In genomic region chr19:6393982-6394412, GRCh38 we compare ENCODE assay signal across 6 cellular contexts. TPM values are rescaled to one million over a fixed set of nuclear protein-coding genes. Genes with fewer than 3 reads are reported as not detected.
A peak's percentile ranks its signal among the peaks of the same experiment; 100 is the strongest.
DNase-seq lines count a peak whose midpoint lies in the region; ATAC-seq, FAIRE-seq and TF ChIP-seq lines count a peak whose summit lies in the region.

No MANE protein-coding gene starts in this region.

- peaks cover 26% of the 10 kb centered on the region for H3K79me2 ChIP-seq in Karpas-422 (ENCODE audit: low read length)

- H2AFZ ChIP-seq in Karpas-422 (ENCODE audit: low read length) = peak overlapping the region; percentile 100

- H4K20me1 ChIP-seq in Karpas-422 (ENCODE audit: insufficient read depth, low read depth, low read length) = no peaks in the 10 kb centered on the region

- peak in 1 of 2 experiments; percentile 5; a peak in 3 of 6 replicates for ATAC-seq in A549
- no peak for ATAC-seq in GM19455 (IDR thresholded peaks at IDR 0.05; ENCODE audit: unreplicated experiment)

- no peaks in the 10 kb centered on the region for H3K27me3 ChIP-seq in Karpas-422 (ENCODE audit: low read length)

- H3K9me2 ChIP-seq in Karpas-422 (replicated peaks; ENCODE audit: insufficient read depth, low read length) = no peaks in the 10 kb centered on the region

- no peak for FAIRE-seq in A549 (lab: Jason Lieb, UNC)

- H3K27ac ChIP-seq in A549 = peak overlapping the region; percentile 85 to 100
- H3K27ac ChIP-seq in Karpas-422 (ENCODE audit: low read length) = no peak overlapping the region

- no peak for TF ChIP-seq EP300 in A549 (IDR thresholded peaks at IDR 0.05)

- DNase-seq in A549 (ENCODE audit: low read depth in 1 of 2, low spot score in 1 of 2) = no peak
- peak; percentile 87 for DNase-seq in Karpas-422
- DNase-seq in stimulated activated CD4-positive, alpha-beta T cell treated with anti-CD3 and anti-CD28 coated beads, Interleukin-1b, Interleukin-23, amount 100 ng/mL, for 24 hours (ENCODE audit: low read depth in 4 of 4, low spot score in 1 of 4) = peak in 3 of 4 experiments; percentile 58 to 66 (median 61)
- DNase-seq in activated CD4-positive, CD25-positive, alpha-beta regulatory T cell (lab: John Stamatoyannopoulos, UW) = no peak

- no peaks in the 10 kb centered on the region for H3K9me3 ChIP-seq in A549
- no peaks in the 10 kb centered on the region for H3K9me3 ChIP-seq in Karpas-422 (ENCODE audit: low read length)

- POLR2A ChIA-PET in A549 (lab: Yijun Ruan, JAX) = interaction anchor here (0.8 to 1.1 kb wide), 3 partner anchors 9 to 82 kb away, joined by 3 to 10 read pairs (median 4); partner anchors contain the start of gene ALKBH7

- peaks cover 6% of the 10 kb centered on the region; the same call in 1 of the 3 replicates for H3K4me1 ChIP-seq in A549
- H3K4me1 ChIP-seq in Karpas-422 (ENCODE audit: low read length) = peaks cover 18% of the 10 kb centered on the region

- peak overlapping the region; percentile 87 for H3K4me3 ChIP-seq in A549
- H3K4me3 ChIP-seq in Karpas-422 (ENCODE audit: low read length) = peak overlapping the region; percentile 97

- peak overlapping the region; percentile 86 for H3K4me2 ChIP-seq in A549
- H3K4me2 ChIP-seq in Karpas-422 (ENCODE audit: low read depth, low read length, poor library complexity, severe bottlenecking) = peak overlapping the region; percentile 93

- H3K27me3 Mint-ChIP-seq in dendritic cell treated with granulocyte-macrophage colony-stimulating factor and Interleukin-4, amounts not matched to agents 40 ng/mL and 50 ng/mL, for 4 days = no peaks in the 10 kb centered on the region

- peak overlapping the region; percentile 97 for H3K4me3 Mint-ChIP-seq in dendritic cell treated with granulocyte-macrophage colony-stimulating factor and Interleukin-4, amounts not matched to agents 40 ng/mL and 50 ng/mL, for 4 days

- TF ChIP-seq POLR2A in A549 (IDR thresholded peaks at IDR 0.05; ENCODE audit: low read length) = no peak

- peaks cover 34% of the 10 kb centered on the region for H3K4me1 Mint-ChIP-seq in dendritic cell treated with granulocyte-macrophage colony-stimulating factor and Interleukin-4, amounts not matched to agents 40 ng/mL and 50 ng/mL, for 4 days (ENCODE audit: low read depth)

- WGBS in A549 (ENCODE audit: missing lambda C conversion rate) = 58% methylated on average over 5 of the region's 14 CpGs

- peaks cover 10% of the 10 kb centered on the region; the same call in 1 of the 2 replicates for H3K36me3 ChIP-seq in Karpas-422 (ENCODE audit: insufficient read depth, low read length)

- peaks cover 49% of the 10 kb centered on the region for H3K36me3 Mint-ChIP-seq in dendritic cell treated with granulocyte-macrophage colony-stimulating factor and Interleukin-4, amounts not matched to agents 40 ng/mL and 50 ng/mL, for 4 days (ENCODE audit: low read depth)

- no peak for TF ChIP-seq CTCF in A549 (IDR thresholded peaks at IDR 0.05)

- TF ChIP-seq RAD21 in A549 (conservative IDR thresholded peaks at IDR 0.05 in 1 of 2, IDR thresholded peaks at IDR 0.05 in 1 of 2) = no peak

- H3K27ac Mint-ChIP-seq in dendritic cell treated with granulocyte-macrophage colony-stimulating factor and Interleukin-4, amounts not matched to agents 40 ng/mL and 50 ng/mL, for 4 days = peak overlapping the region; percentile 97

- no peaks in the 10 kb centered on the region for H3K9me3 Mint-ChIP-seq in dendritic cell treated with granulocyte-macrophage colony-stimulating factor and Interleukin-4, amounts not matched to agents 40 ng/mL and 50 ng/mL, for 4 days

- CTCF ChIA-PET in A549 (lab: Yijun Ruan, JAX) = interaction anchor here (0.6 kb wide), 1 partner anchor 10 kb away, joined by 4 read pairs; no protein-coding TSS in a partner anchor

- intact Hi-C loops in dendritic cell treated with granulocyte-macrophage colony-stimulating factor and Interleukin-4, amounts not matched to agents 40 ng/mL and 50 ng/mL, for 4 days (cut with micrococcal nuclease) = loop anchor here (1.0 to 2.0 kb wide), 2 partner anchors 21 to 31 kb away; partner anchors contain the start of gene KHSRP

- peak overlapping the region; percentile 97 for H3K9ac ChIP-seq in Karpas-422 (ENCODE audit: low read length)

TF ChIP-seq in A549, 52 proteins besides CTCF, POLR2A, EP300 and RAD21 (continues in another document):
- TF ChIP-seq CHD4 (IDR thresholded peaks at IDR 0.05; ENCODE audit: borderline replicate concordance) = no peak
- TF ChIP-seq BCL3 (IDR thresholded peaks at IDR 0.05) = no peak
- no peak for TF ChIP-seq ZC3H11A (IDR thresholded peaks at IDR 0.05)
- TF ChIP-seq EHF (CRISPR knock-in tag; IDR thresholded peaks at IDR 0.05) = no peak
- TF ChIP-seq JUNB (IDR thresholded peaks at IDR 0.05) = no peak
- TF ChIP-seq HEYL (CRISPR knock-in tag; IDR thresholded peaks at IDR 0.05) = no peak
- TF ChIP-seq FOXS1 (CRISPR knock-in tag; IDR thresholded peaks at IDR 0.05) = no peak
- no peak for TF ChIP-seq FOSL2 (IDR thresholded peaks at IDR 0.05)
- TF ChIP-seq FOSL2 (CRISPR knock-in tag; IDR thresholded peaks at IDR 0.05) = no peak
- no peak for TF ChIP-seq HES2 (IDR thresholded peaks at IDR 0.05)

RNA-seq across cellular contexts. Expression of gene GTF2F1, which starts 1.0 kb away (rescaled TPM):
- polyA plus RNA-seq in A549 (2011; rRNA removed) (32.1 and 39.0 TPM in 2 replicates), A549 (2017; fragmentation: RNase III; extraction: RNeasy Plus Mini Kit Qiagen cat#74134 plus additional on column Dnase treatment) (75.0 to 76.8 TPM (median 75.3 TPM) in 3 replicates)
- polyA plus RNA-seq in A549 (2012; cell fraction: cytosol; rRNA removed) = 61.9 and 70.5 TPM in 2 replicates
- polyA plus RNA-seq in A549 (2012; cell fraction: nucleus; rRNA removed) = 47.2 and 62.0 TPM in 2 replicates
- 34.1 TPM in 2 replicates for polyA minus RNA-seq in A549 (2011; rRNA and poly(A)+ RNA removed)
- total RNA-seq in Karpas-422 (2014; rRNA removed; shearing (Covaris generic); ENCODE audit: low replicate concordance) = 18.2 and 35.4 TPM in 2 replicates

RNA-seq across cellular contexts. Expression of gene PSPN, which starts 18.3 kb away (rescaled TPM):
- 0.34 and 0.62 TPM in 2 replicates for polyA plus RNA-seq in A549 (2011; rRNA removed)
- polyA plus RNA-seq in A549 (2012; cell fraction: cytosol; rRNA removed) = 0.26 and 0.41 TPM in 2 replicates
- polyA plus RNA-seq in A549 (2012; cell fraction: nucleus; rRNA removed) = 0.65 and 0.88 TPM in 2 replicates
- polyA plus RNA-seq in A549 (2017; fragmentation: RNase III; extraction: RNeasy Plus Mini Kit Qiagen cat#74134 plus additional on column Dnase treatment) = 0.71 to 0.75 TPM (median 0.71 TPM) in 3 replicates
- 0.58 and 0.92 TPM in 2 replicates for polyA minus RNA-seq in A549 (2011; rRNA and poly(A)+ RNA removed)
- total RNA-seq in Karpas-422 (2014; rRNA removed; shearing (Covaris generic); ENCODE audit: low replicate concordance) = 0.76 and 1.0 TPM in 2 replicates

RNA-seq across cellular contexts. Expression of gene ALKBH7, which starts 21.4 kb away (rescaled TPM):
- polyA plus RNA-seq in A549 (2011; rRNA removed) = 9.9 and 10.2 TPM in 2 replicates
- polyA plus RNA-seq in A549 (2012; cell fraction: cytosol; rRNA removed) = 23.9 and 35.0 TPM in 2 replicates
- 21.8 and 25.7 TPM in 2 replicates for polyA plus RNA-seq in A549 (2012; cell fraction: nucleus; rRNA removed)
- 14.9 to 18.1 TPM (median 18.1 TPM) in 3 replicates for polyA plus RNA-seq in A549 (2017; fragmentation: RNase III; extraction: RNeasy Plus Mini Kit Qiagen cat#74134 plus additional on column Dnase treatment)
- 4.6 and 6.5 TPM in 2 replicates for polyA minus RNA-seq in A549 (2011; rRNA and poly(A)+ RNA removed)
- 94.7 and 95.7 TPM in 2 replicates for total RNA-seq in Karpas-422 (2014; rRNA removed; shearing (Covaris generic); ENCODE audit: low replicate concordance)

RNA-seq across cellular contexts. Expression of gene KHSRP, which starts 30.6 kb away (rescaled TPM):
- polyA plus RNA-seq in A549 (2011; rRNA removed) = 45.6 and 54.3 TPM in 2 replicates
- 76.2 and 118 TPM in 2 replicates for polyA plus RNA-seq in A549 (2012; cell fraction: cytosol; rRNA removed)
- 118 and 127 TPM in 2 replicates for polyA plus RNA-seq in A549 (2012; cell fraction: nucleus; rRNA removed)
- polyA plus RNA-seq in A549 (2017; fragmentation: RNase III; extraction: RNeasy Plus Mini Kit Qiagen cat#74134 plus additional on column Dnase treatment) = 177 to 192 TPM (median 183 TPM) in 3 replicates
- 66.9 and 90.9 TPM in 2 replicates for polyA minus RNA-seq in A549 (2011; rRNA and poly(A)+ RNA removed)
- 94.5 and 217 TPM in 2 replicates for total RNA-seq in Karpas-422 (2014; rRNA removed; shearing (Covaris generic); ENCODE audit: low replicate concordance)

RNA-seq across cellular contexts. Expression of gene CLPP, which starts 32.7 kb away (rescaled TPM):
- polyA plus RNA-seq in A549 (2011; rRNA removed) = 28.2 and 35.2 TPM in 2 replicates
- 162 and 186 TPM in 2 replicates for polyA plus RNA-seq in A549 (2012; cell fraction: cytosol; rRNA removed)
- polyA plus RNA-seq in A549 (2012; cell fraction: nucleus; rRNA removed) = 125 and 187 TPM in 2 replicates
- 45.2 to 51.8 TPM (median 49.9 TPM) in 3 replicates for polyA plus RNA-seq in A549 (2017; fragmentation: RNase III; extraction: RNeasy Plus Mini Kit Qiagen cat#74134 plus additional on column Dnase treatment)
- polyA minus RNA-seq in A549 (2011; rRNA and poly(A)+ RNA removed) = 34.3 and 36.2 TPM in 2 replicates
- total RNA-seq in Karpas-422 (2014; rRNA removed; shearing (Covaris generic); ENCODE audit: low replicate concordance) = 52.1 and 128 TPM in 2 replicates

Comparison
In these comparisons a context has a peak if more than half of its experiments do, and no peak if none do; other contexts are left out.
1. DNase-seq: peak in Karpas-422 (single experiment) and stimulated activated CD4-positive, alpha-beta T cell treated with anti-CD3 and anti-CD28 coated beads, Interleukin-1b, Interleukin-23, amount 100 ng/mL, for 24 hours (3 of 4); none in A549 (0 of 2) and activated CD4-positive, CD25-positive, alpha-beta regulatory T cell (0 of 4).